1 cellular context compared by ENCODE assay signal in genomic region chr12:51326762-51327439, GRCh38.
TF ChIP-seq lines count a peak whose summit lies in the region.

No MANE protein-coding gene starts in this region.

TF ChIP-seq in K562, 482 proteins besides CTCF, POLR2A, EP300 and RAD21 (continues in another document):
- TF ChIP-seq ARID3B (CRISPR knock-in tag; IDR thresholded peaks at IDR 0.05; ENCODE audit: borderline replicate concordance): no peak
- TF ChIP-seq ZNF324 (CRISPR knock-in tag; IDR thresholded peaks at IDR 0.05): no peak
- TF ChIP-seq SPI1 (IDR thresholded peaks at IDR 0.05; ENCODE audit: borderline replicate concordance, low read depth, low read length): peak; percentile 69; the same call in 1 of the 2 replicates
- TF ChIP-seq ELF1 (tag; IDR thresholded peaks at IDR 0.05): peak; percentile 59; the same call in 1 of the 2 replicates
- TF ChIP-seq ZNF57 (CRISPR knock-in tag; IDR thresholded peaks at IDR 0.05): no peak
- TF ChIP-seq SAP30 (IDR thresholded peaks at IDR 0.05; ENCODE audit: borderline replicate concordance, insufficient read depth, low read depth, low read length, poor library complexity, severe bottlenecking): no peak
- TF ChIP-seq C11orf30 (IDR thresholded peaks at IDR 0.05; ENCODE audit: low read depth): peak; percentile 98
- peak; percentile 95; the same call in 1 of the 2 replicates for TF ChIP-seq NBN (IDR thresholded peaks at IDR 0.05; ENCODE audit: low read depth)
- peak; percentile 47 for TF ChIP-seq ZNF384 (IDR thresholded peaks at IDR 0.05; ENCODE audit: low read depth, low read length)
- no peak for TF ChIP-seq PTBP1 (IDR thresholded peaks at IDR 0.05; ENCODE audit: low read depth, low read length)
- TF ChIP-seq RCOR1 (IDR thresholded peaks at IDR 0.05; ENCODE audit: borderline replicate concordance in 1 of 2, low read depth in 2 of 2, low read length in 2 of 2): peak in 1 of 2 experiments; percentile 44; a peak in 1 of 4 replicates
- no peak for TF ChIP-seq CREBBP (IDR thresholded peaks at IDR 0.05; ENCODE audit: low read depth, low read length)
- no peak for TF ChIP-seq RBM14 (IDR thresholded peaks at IDR 0.05; ENCODE audit: borderline replicate concordance, insufficient read depth, low read depth, low read length)
- no peak for TF ChIP-seq ID3 (CRISPR knock-in tag; IDR thresholded peaks at IDR 0.05)
- TF ChIP-seq ID3 (tag; IDR thresholded peaks at IDR 0.05): no peak
- TF ChIP-seq CREB3 (tag; conservative IDR thresholded peaks at IDR 0.05; ENCODE audit: low read depth): peak; percentile 57; the same call in 1 of the 2 replicates
- TF ChIP-seq ESRRA (IDR thresholded peaks at IDR 0.05; ENCODE audit: borderline replicate concordance, low read depth): peak; percentile 81; the same call in 1 of the 2 replicates
- TF ChIP-seq SMAD3 (CRISPR knock-in tag; conservative IDR thresholded peaks at IDR 0.05): no peak
- 0 out of 2 replicates have a peak, but pooled peaks have one; percentile 6 for TF ChIP-seq RAD51 (IDR thresholded peaks at IDR 0.05; ENCODE audit: borderline replicate concordance, low read depth)
- TF ChIP-seq PURB (CRISPR knock-in tag; IDR thresholded peaks at IDR 0.05; ENCODE audit: low read depth): no peak
- TF ChIP-seq ZC3H4 (CRISPR knock-in tag; IDR thresholded peaks at IDR 0.05; ENCODE audit: borderline replicate concordance): no peak
- 0 out of 2 replicates have a peak, but pooled peaks have one; percentile 24 for TF ChIP-seq GABPB1 (CRISPR knock-in tag; IDR thresholded peaks at IDR 0.05)
- TF ChIP-seq PCBP1 (IDR thresholded peaks at IDR 0.05; ENCODE audit: low read depth, low read length, poor library complexity, severe bottlenecking): no peak
- peak; percentile 65; the same call in 1 of the 2 replicates for TF ChIP-seq PYGO2 (tag; IDR thresholded peaks at IDR 0.05)
- no peak for TF ChIP-seq SP2 (IDR thresholded peaks at IDR 0.05; ENCODE audit: extremely low read depth, low read depth, low read length, poor library complexity, severe bottlenecking)
- 0 out of 2 replicates have a peak, but pooled peaks have one; percentile 39 for TF ChIP-seq SNIP1 (IDR thresholded peaks at IDR 0.05; ENCODE audit: low read depth)
- TF ChIP-seq NR3C1 (CRISPR knock-in tag; IDR thresholded peaks at IDR 0.05): no peak
- peak; percentile 43 for TF ChIP-seq RBBP5 (IDR thresholded peaks at IDR 0.05; ENCODE audit: borderline replicate concordance, insufficient read depth, low read length, poor library complexity, severe bottlenecking)
- TF ChIP-seq DPF2 (IDR thresholded peaks at IDR 0.05): peak; percentile 97
- TF ChIP-seq MNT (conservative IDR thresholded peaks at IDR 0.05): peak in 1 of 2 experiments; percentile 40; a peak in 1 of 4 replicates
- no peak for TF ChIP-seq BRCA1 (IDR thresholded peaks at IDR 0.05)
- TF ChIP-seq BRCA1 (CRISPR knock-in tag; IDR thresholded peaks at IDR 0.05): no peak
- TF ChIP-seq PATZ1 (CRISPR knock-in tag; IDR thresholded peaks at IDR 0.05; ENCODE audit: borderline replicate concordance): no peak
- no peak for TF ChIP-seq ARID4B (CRISPR knock-in tag; IDR thresholded peaks at IDR 0.05)
- TF ChIP-seq SETDB1 (IDR thresholded peaks at IDR 0.05; ENCODE audit: low read length): no peak
- no peak for TF ChIP-seq SMARCB1 (IDR thresholded peaks at IDR 0.05; ENCODE audit: insufficient read length, low read depth)
- peak; percentile 99 for TF ChIP-seq ZNF316 (IDR thresholded peaks at IDR 0.05)
- no peak for TF ChIP-seq ZNF23 (CRISPR knock-in tag; IDR thresholded peaks at IDR 0.05)
- no peak for TF ChIP-seq SMAD1 (IDR thresholded peaks at IDR 0.05; ENCODE audit: low read depth, low read length, partially characterized antibody)
- TF ChIP-seq ZBTB40 (IDR thresholded peaks at IDR 0.05): peak; percentile 62; the same call in 1 of the 2 replicates
- TF ChIP-seq ZBTB40 (CRISPR knock-in tag; IDR thresholded peaks at IDR 0.05): no peak
